8 cellular contexts compared by ENCODE assay signal in the genomic region with DNA sequence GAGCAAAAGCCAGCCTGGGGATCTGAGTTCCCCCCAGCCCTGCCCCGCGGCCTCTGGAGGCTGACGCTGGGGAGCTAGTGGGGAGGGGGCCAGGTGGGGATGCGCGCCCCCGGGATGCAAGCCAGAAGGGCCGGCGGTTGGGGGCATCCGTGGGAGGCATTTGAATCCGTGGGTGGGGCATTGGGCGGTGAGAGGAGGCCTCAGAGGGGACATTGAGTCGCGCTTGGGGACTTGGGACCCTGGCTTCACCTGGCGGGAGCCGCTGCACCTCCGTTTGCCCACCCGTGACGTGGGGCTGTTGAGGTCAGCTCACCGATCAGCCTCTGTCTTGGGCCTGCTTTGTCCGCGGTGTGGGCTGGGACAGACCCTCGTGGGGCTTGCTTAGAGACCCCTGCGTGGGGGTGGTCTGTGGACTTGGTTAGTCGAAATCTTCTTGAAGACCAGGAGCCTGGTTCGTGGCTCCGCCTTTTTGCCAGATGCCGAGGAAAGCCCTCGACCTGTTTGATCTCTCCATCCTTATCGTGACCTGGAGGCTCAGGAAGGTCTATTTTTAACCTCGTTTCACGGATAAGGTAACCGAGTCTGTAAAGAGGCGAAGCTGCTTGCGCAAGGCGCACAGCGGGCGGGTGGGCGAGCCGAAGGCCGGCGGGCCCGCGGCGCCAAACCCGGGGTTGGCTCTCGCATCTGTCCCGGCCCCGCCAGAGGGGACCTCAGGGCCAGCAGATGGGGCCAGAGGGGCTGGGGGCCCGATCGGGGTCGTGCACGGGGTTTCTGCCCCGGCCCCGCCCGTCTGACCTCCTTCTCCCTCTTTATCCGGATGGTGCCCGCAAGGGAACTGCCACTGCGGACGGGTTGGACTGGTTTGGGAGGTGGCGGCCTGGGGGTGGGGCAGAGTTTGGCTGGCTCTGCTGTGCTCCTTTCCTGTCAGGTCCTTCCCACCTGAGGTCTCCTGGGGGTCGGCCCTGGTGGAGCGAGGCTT. TPM values are rescaled to one million over a fixed set of nuclear protein-coding genes. Genes with fewer than 3 reads are reported as not detected.
A peak's percentile ranks its signal among the peaks of the same experiment; 100 is the strongest.
DNase-seq lines count a peak whose midpoint lies in the region; ATAC-seq, FAIRE-seq and TF ChIP-seq lines count a peak whose summit lies in the region.

No MANE protein-coding gene starts in this region.

- FAIRE-seq in astrocyte (lab: Jason Lieb, UNC) (no peak), kidney (lab: Jason Lieb, UNC) (no peak)

- H3K79me2 ChIP-seq in astrocyte (ENCODE audit: insufficient read depth, low read length) = peaks cover 15% of the 10 kb centered on the region

- H2AFZ ChIP-seq in astrocyte (ENCODE audit: low read depth, low read length) = no peak overlapping the region

- peaks cover 3% of the 10 kb centered on the region for H3K36me3 Mint-ChIP-seq in activated T-cell treated with anti-CD3 and anti-CD28 coated beads, Interleukin-2, amount 50 U/mL, for 4 hours (ENCODE audit: insufficient read depth)
- no peaks in the 10 kb centered on the region for H3K36me3 Mint-ChIP-seq in astrocyte (ENCODE audit: low read depth, unreplicated experiment)

- ATAC-seq in activated T-cell treated with anti-CD3 and anti-CD28 coated beads, Interleukin-2, amount 50 U/mL, for 4 hours = no peak

- H3K9ac ChIP-seq in astrocyte (ENCODE audit: low read length) (no peak overlapping the region), kidney (ENCODE audit: low read length in 2 of 2) (peak overlapping the region in 1 of 2 donors; percentile 19)

- no peak for TF ChIP-seq POLR2A in thyroid gland (IDR thresholded peaks at IDR 0.05)

- H3K36me3 ChIP-seq in astrocyte (ENCODE audit: insufficient read depth, low read length) (no peaks in the 10 kb centered on the region), kidney (ENCODE audit: control insufficient read depth in 1 of 2, insufficient read depth in 2 of 2, low read length in 2 of 2) (no peaks in the 10 kb centered on the region), thyroid gland (no peaks in the 10 kb centered on the region)

- H3K4me1 Mint-ChIP-seq in activated T-cell treated with anti-CD3 and anti-CD28 coated beads, Interleukin-2, amount 50 U/mL, for 4 hours (ENCODE audit: low read depth) = peaks cover 57% of the 10 kb centered on the region
- H3K4me1 Mint-ChIP-seq in astrocyte (ENCODE audit: low read depth, unreplicated experiment) = no peaks in the 10 kb centered on the region

- H3K4me2 ChIP-seq in astrocyte (ENCODE audit: low read length) = peak overlapping the region; percentile 73

- WGBS in thyroid gland, 2 donors = 24 to 37% methylated on average over 32 to 49 of the region's 62 CpGs

- peaks cover 21% of the 10 kb centered on the region for H4K20me1 ChIP-seq in astrocyte (ENCODE audit: insufficient read depth, low read length)

- no peaks in the 10 kb centered on the region for H3K27me3 ChIP-seq in astrocyte (ENCODE audit: insufficient read depth, low read length)
- no peaks in the 10 kb centered on the region for H3K27me3 ChIP-seq in thyroid gland

- peak overlapping the region; percentile 39 for H3K4me3 ChIP-seq in astrocyte (ENCODE audit: insufficient read depth, low read depth, low read length)
- peak overlapping the region; percentile 28 to 47 for H3K4me3 ChIP-seq in kidney (ENCODE audit: low read length in 2 of 2)
- H3K4me3 ChIP-seq in thyroid gland (replicated peaks in 1 of 3) = peak overlapping the region; percentile 24 to 52 (median 31)

- peak overlapping the region; percentile 60 for H3K4me3 Mint-ChIP-seq in activated T-cell treated with anti-CD3 and anti-CD28 coated beads, Interleukin-2, amount 50 U/mL, for 4 hours
- peak overlapping the region; percentile 69 for H3K4me3 Mint-ChIP-seq in astrocyte (ENCODE audit: unreplicated experiment)

- no peaks in the 10 kb centered on the region for H3K27me3 Mint-ChIP-seq in activated T-cell treated with anti-CD3 and anti-CD28 coated beads, Interleukin-2, amount 50 U/mL, for 4 hours (ENCODE audit: low read depth)
- H3K27me3 Mint-ChIP-seq in astrocyte (ENCODE audit: low read depth, unreplicated experiment) = peaks cover 54% of the 10 kb centered on the region

- no peak overlapping the region for H3K27ac Mint-ChIP-seq in astrocyte (ENCODE audit: unreplicated experiment)

- H3K9me3 Mint-ChIP-seq in activated T-cell treated with anti-CD3 and anti-CD28 coated beads, Interleukin-2, amount 50 U/mL, for 4 hours = no peaks in the 10 kb centered on the region
- peaks cover 11% of the 10 kb centered on the region for H3K9me3 Mint-ChIP-seq in astrocyte (ENCODE audit: unreplicated experiment)

- no peak for DNase-seq in activated T-cell treated with anti-CD3 and anti-CD28 coated beads, Interleukin-2, amount 50 U/mL, for 4 hours
- no peak for DNase-seq in activated T-cell treated with anti-CD3 and anti-CD28 coated beads, Interleukin-2, amount 50 U/mL, for 1 hour
- DNase-seq in astrocyte (ENCODE audit: low read depth) (no peak), kidney (peak; percentile 78), thyroid gland (peak; percentile 71 to 74), SKM-1 treated with dmso at 0.1 percent for 144 hours (lab: John Stamatoyannopoulos, UW; ENCODE audit: unreplicated experiment) (no peak), NCI-H2171 (lab: John Stamatoyannopoulos, UW) (no peak), GM03348 (ENCODE audit: low spot score) (no peak)

- no peak overlapping the region for H3K27ac ChIP-seq in astrocyte (ENCODE audit: low read depth, low read length)
- no peak overlapping the region for H3K27ac ChIP-seq in kidney (ENCODE audit: low read depth in 2 of 2, low read length in 2 of 2)
- no peak overlapping the region for H3K27ac ChIP-seq in thyroid gland

- no peak for TF ChIP-seq CTCF in astrocyte (IDR thresholded peaks at IDR 0.05; ENCODE audit: insufficient read depth, low read depth, low read length)
- TF ChIP-seq CTCF in kidney (IDR thresholded peaks at IDR 0.05; ENCODE audit: borderline replicate concordance, extremely low read depth, insufficient read depth) = no peak
- TF ChIP-seq CTCF in thyroid gland (IDR thresholded peaks at IDR 0.05) = no peak

- H3K9me3 ChIP-seq in astrocyte (ENCODE audit: insufficient read depth, low read depth, low read length) (no peaks in the 10 kb centered on the region), kidney (ENCODE audit: control insufficient read depth in 1 of 2, low read length in 2 of 2) (no peaks in the 10 kb centered on the region), thyroid gland (no peaks in the 10 kb centered on the region)

- intact Hi-C loops in kidney (cut with DNase I) (no loop called here), thyroid gland (cut with DNase I) (no loop called here)

- H3K4me1 ChIP-seq in astrocyte (ENCODE audit: insufficient read depth, low read length) (peaks cover 5% of the 10 kb centered on the region), kidney (ENCODE audit: control insufficient read depth in 1 of 2, insufficient read depth in 1 of 2, low read depth in 1 of 2, low read length in 2 of 2) (peaks cover 6 to 8% of the 10 kb centered on the region in 2 donors), thyroid gland (peaks cover 23 to 38% of the 10 kb centered on the region in 2 donors)

RNA-seq across cellular contexts. Expression of a gene that starts 8.3 kb away (rescaled TPM):
- total RNA-seq in activated T-cell treated with anti-CD3 and anti-CD28 coated beads, Interleukin-2, amount 50 U/mL, for 4 hours = 1 to 10 TPM; 6.8 to 8.9 (median 7.9) TPM
- total RNA-seq in astrocyte (1.2 and 1.4 TPM in 2 replicates), kidney (10.2 TPM), thyroid gland (10 to 100 TPM in 1 of 4 donors, 1 to 10 TPM in 3; 7.0 to 15.5 (median 8.5) TPM)
- 12.6 TPM for polyA plus RNA-seq in kidney (ENCODE audit: insufficient read depth, low read depth, low replicate concordance)

Comparison
In these comparisons a context has a peak if more than half of its experiments do, and no peak if none do; other contexts are left out.
1. DNase-seq: peak in kidney (single experiment) and thyroid gland (2 of 2); none in activated T-cell treated with anti-CD3 and anti-CD28 coated beads, Interleukin-2, amount 50 U/mL, for 4 hours (single experiment), activated T-cell treated with anti-CD3 and anti-CD28 coated beads, Interleukin-2, amount 50 U/mL, for 1 hour (single experiment), astrocyte (single experiment), SKM-1 treated with dmso at 0.1 percent for 144 hours (single experiment), NCI-H2171 (single experiment) and GM03348 (single experiment).
2. Peak in every context shown above with its lines, with median percentiles within 50 percentile points of each other: H3K4me3 ChIP-seq.